Comparison of ENCODE assay signal across 9 cellular contexts in genomic region chr6:111551521-111552231, GRCh38. TPM values are rescaled to one million over a fixed set of nuclear protein-coding genes. Genes with fewer than 3 reads are reported as not detected.
A peak's percentile ranks its signal among the peaks of the same experiment; 100 is the strongest.
DNase-seq lines count a peak whose midpoint lies in the region; ATAC-seq, FAIRE-seq and TF ChIP-seq lines count a peak whose summit lies in the region.
"Had no signal": no experiment of that assay in that cellular context is flagged by ENCODE, and none has a peak within 500 bp of the region (broad histone marks: within the 10 kb centered on the region; RNA-seq: fewer than 3 reads in every experiment).

No MANE protein-coding gene starts in this region.

- peaks cover 39% of the 10 kb centered on the region for H3K4me1 ChIP-seq in ACC112 (ENCODE audit: control insufficient read depth, insufficient read depth, low read length, unreplicated experiment)

- peaks cover 69% of the 10 kb centered on the region for H3K4me1 Mint-ChIP-seq in mesothelial cell of epicardium
- H3K4me1 Mint-ChIP-seq: B cell had no signal

- no peak for TF ChIP-seq POLR2A in GM12891 (IDR thresholded peaks at IDR 0.05; ENCODE audit: low read depth, low read length)

- H3K9me3 Mint-ChIP-seq in mesothelial cell of epicardium = no peaks in the 10 kb centered on the region

- H3K27me3 Mint-ChIP-seq in mesothelial cell of epicardium (ENCODE audit: low read depth) = no peaks in the 10 kb centered on the region
- H3K27me3 Mint-ChIP-seq: B cell had no signal

- H2AFZ ChIP-seq in ACC112 (ENCODE audit: low read length, unreplicated experiment) = peak overlapping the region; percentile 78

- H3K4me3 Mint-ChIP-seq in mesothelial cell of epicardium = peak overlapping the region; percentile 39
- H3K4me3 Mint-ChIP-seq: B cell had no signal

- peak overlapping the region; percentile 26; the same call in 1 of the 2 replicates for H3K4me3 ChIP-seq in ACC112 (ENCODE audit: low read depth, low read length)

- FAIRE-seq in GM12891 (lab: Jason Lieb, UNC) = no peak

- H3K36me3 Mint-ChIP-seq in mesothelial cell of epicardium = peaks cover 2% of the 10 kb centered on the region

- H3K27ac ChIP-seq in ACC112 (ENCODE audit: low read depth, low read length) (peak overlapping the region; percentile 59), caudate nucleus (ENCODE audit: low read depth, low read length) (peak overlapping the region; percentile 81)

- no peaks in the 10 kb centered on the region for H3K27me3 ChIP-seq in ACC112 (ENCODE audit: insufficient read depth, low read length)

- no peak for ATAC-seq in HG02759 (IDR thresholded peaks at IDR 0.05; ENCODE audit: unreplicated experiment)
- ATAC-seq in GM19351 (IDR thresholded peaks at IDR 0.05; ENCODE audit: unreplicated experiment) = no peak

- no peaks in the 10 kb centered on the region for H3K36me3 ChIP-seq in ACC112 (ENCODE audit: insufficient read depth, low read length)

- H3K79me2 ChIP-seq in ACC112 (ENCODE audit: control insufficient read depth, insufficient read depth, low read length, unreplicated experiment) = no peaks in the 10 kb centered on the region

- peak overlapping the region; percentile 95 for H3K27ac Mint-ChIP-seq in mesothelial cell of epicardium
- H3K27ac Mint-ChIP-seq: B cell had no signal

- DNase-seq in NCI-H1930 (lab: John Stamatoyannopoulos, UW) (peak; percentile 84 to 85), caudate nucleus (lab: John Stamatoyannopoulos, UW) (peak in 11 of 61 donors; percentile 21 to 66 (median 50)), mesothelial cell of epicardium (ENCODE audit: low spot score in 2 of 2, unreplicated experiment in 2 of 2) (no peak), GM12891 (ENCODE audit: insufficient read length, low spot score) (no peak), activated gamma-delta T cell (lab: John Stamatoyannopoulos, UW) (no peak)

- no peak for TF ChIP-seq CTCF in mesothelial cell of epicardium (IDR thresholded peaks at IDR 0.05; ENCODE audit: unreplicated experiment)

TF ChIP-seq in GM12891, 5 proteins besides CTCF, POLR2A, EP300 and RAD21:
- no peak for TF ChIP-seq POU2F2 (IDR thresholded peaks at IDR 0.05; ENCODE audit: low read depth, low read length)
- no peak for TF ChIP-seq TAF1 (IDR thresholded peaks at IDR 0.05; ENCODE audit: low read depth, low read length)
- TF ChIP-seq PAX5 (IDR thresholded peaks at IDR 0.05; ENCODE audit: insufficient read depth, low read length, severe bottlenecking) = no peak
- no peak for TF ChIP-seq POLR2AphosphoS5 (IDR thresholded peaks at IDR 0.05; ENCODE audit: low read depth, low read length)
- TF ChIP-seq SPI1 (IDR thresholded peaks at IDR 0.05; ENCODE audit: low read depth, low read length) = no peak

RNA-seq across cellular contexts. Expression of gene TRAF3IP2, which starts 54.0 kb away (rescaled TPM):
- 29.9 to 32.0 TPM (median 30.5 TPM) in 3 replicates for total RNA-seq in mesothelial cell of epicardium
- 32.1 TPM for polyA plus RNA-seq in GM12891 (2012; ENCODE audit: low read depth, missing spikeins)

Comparison
In these comparisons a context has a peak if more than half of its experiments do, and no peak if none do; other contexts are left out.
1. DNase-seq: peak in NCI-H1930 (2 of 2); none in mesothelial cell of epicardium (0 of 2), GM12891 (single experiment) and activated gamma-delta T cell (single experiment).